ENCODE assay signal across 18 cellular contexts in genomic region chr11:27688076-27688475, GRCh38. TPM values are rescaled to one million over a fixed set of nuclear protein-coding genes. Genes with fewer than 3 reads are reported as not detected.
A peak's percentile ranks its signal among the peaks of the same experiment; 100 is the strongest.
DNase-seq lines count a peak whose midpoint lies in the region; ATAC-seq and TF ChIP-seq lines count a peak whose summit lies in the region.
"Had no signal": no experiment of that assay in that cellular context is flagged by ENCODE, and none has a peak within 500 bp of the region (broad histone marks: within the 10 kb centered on the region; RNA-seq: fewer than 3 reads in every experiment).

No MANE protein-coding gene starts in this region.

- H3K36me3 Mint-ChIP-seq in stimulated activated memory B cell treated with anti-CD40 and anti-IgM and Interleukin-4, amounts not matched to agents 10 μg/mL and 1 μg/mL and 100 μg/mL, for 72 hours = no peaks in the 10 kb centered on the region

- H3K4me1 ChIP-seq in iPS-20b (ENCODE audit: insufficient read depth, low read length) = peaks cover 4% of the 10 kb centered on the region; the same call in 1 of the 2 replicates
- H3K4me1 ChIP-seq: BLaER1 had no signal

- no peak for ATAC-seq in stimulated activated memory B cell treated with anti-CD40 and anti-IgM and Interleukin-4, amounts not matched to agents 10 μg/mL and 1 μg/mL and 100 μg/mL, for 72 hours
- no peak for ATAC-seq in GM18502 (IDR thresholded peaks at IDR 0.05; ENCODE audit: poor library complexity, unreplicated experiment)
- ATAC-seq: GM12878 had no signal

- H3K4me1 Mint-ChIP-seq in stimulated activated memory B cell treated with anti-CD40 and anti-IgM and Interleukin-4, amounts not matched to agents 10 μg/mL and 1 μg/mL and 100 μg/mL, for 72 hours = no peaks in the 10 kb centered on the region

- 0 out of 2 replicates have a peak overlapping the region, but pooled peaks have one; percentile 33 for H3K9ac ChIP-seq in iPS-20b (ENCODE audit: low read depth, low read length)
- H3K9ac ChIP-seq: BLaER1, KMS-11, SK-N-SH had no signal

- H3K4me3 ChIP-seq in AG04450 (ENCODE audit: low read depth, low read length) = no peak overlapping the region
- no peak overlapping the region for H3K4me3 ChIP-seq in iPS-20b (ENCODE audit: low read length)
- H3K4me3 ChIP-seq: BLaER1, GM12878, MG63 had no signal

- no peaks in the 10 kb centered on the region for H3K27me3 ChIP-seq in AG04450 (ENCODE audit: control insufficient read depth, insufficient read depth, low read length)
- no peaks in the 10 kb centered on the region for H3K27me3 ChIP-seq in iPS-20b (ENCODE audit: insufficient read depth, low read length)
- H3K27me3 ChIP-seq: BLaER1, MG63 had no signal

- in situ Hi-C loops in KBM-7 (cut with MboI; ENCODE audit: low pct_unique_long_range_greater_than_20kb, low sequenced_read_pairs) = no loop called here

- H3K27me3 Mint-ChIP-seq in stimulated activated memory B cell treated with anti-CD40 and anti-IgM and Interleukin-4, amounts not matched to agents 10 μg/mL and 1 μg/mL and 100 μg/mL, for 72 hours = no peaks in the 10 kb centered on the region

- CTCF ChIA-PET in AG04450 (lab: Charles Lee) = interaction anchor here (0.8 kb wide), 1 partner anchor 419 kb away, joined by 4 read pairs; no protein-coding TSS in a partner anchor

- POLR2A ChIA-PET in AG04450 (lab: Yijun Ruan, JAX) = no interaction called here

- no peak overlapping the region for H3K27ac Mint-ChIP-seq in stimulated activated memory B cell treated with anti-CD40 and anti-IgM and Interleukin-4, amounts not matched to agents 10 μg/mL and 1 μg/mL and 100 μg/mL, for 72 hours

- no peak for TF ChIP-seq CTCF in AG04450 (IDR thresholded peaks at IDR 0.05; ENCODE audit: low read depth, low read length)

- H3K9me3 ChIP-seq in AG04450 (ENCODE audit: control insufficient read depth, insufficient read depth, low read length) (no peaks in the 10 kb centered on the region), iPS-20b (ENCODE audit: insufficient read depth, low read depth, low read length) (no peaks in the 10 kb centered on the region)
- H3K9me3 ChIP-seq: BLaER1, SK-N-SH had no signal

- H3K36me3 ChIP-seq in iPS-20b (ENCODE audit: insufficient read depth, low read depth, low read length) = no peaks in the 10 kb centered on the region
- H3K36me3 ChIP-seq: BLaER1 had no signal

- H3K27ac ChIP-seq in AG04450 (ENCODE audit: low read depth, low read length) (peak overlapping the region; percentile 39), iPS-20b (ENCODE audit: low read length) (no peak overlapping the region)
- H3K27ac ChIP-seq: BLaER1, KMS-11 had no signal

- no peaks in the 10 kb centered on the region for H3K9me3 Mint-ChIP-seq in stimulated activated memory B cell treated with anti-CD40 and anti-IgM and Interleukin-4, amounts not matched to agents 10 μg/mL and 1 μg/mL and 100 μg/mL, for 72 hours

- no peak overlapping the region for H3K4me3 Mint-ChIP-seq in stimulated activated memory B cell treated with anti-CD40 and anti-IgM and Interleukin-4, amounts not matched to agents 10 μg/mL and 1 μg/mL and 100 μg/mL, for 72 hours

- DNase-seq in AG04450 (ENCODE audit: low read depth, low spot score) = no peak
- DNase-seq in ELF-1 (ENCODE audit: low read depth, low spot score) = peak; percentile 78
- DNase-seq in NCI-H82 treated with DMSO at 0.1 percent for 48 hours (lab: John Stamatoyannopoulos, UW; ENCODE audit: unreplicated experiment) = peak; percentile 6
- DNase-seq in activated CD4-positive, alpha-beta T cell treated with anti-CD3 and anti-CD28 coated beads for 1 hour = no peak
- DNase-seq in KBM-7 = no peak
- DNase-seq: DMS153, MG63, NCI-H1105, NCI-H187 treated with DMSO at 0.1 percent for 48 hours, NCI-H2171 treated with DMSO at 0.1 percent for 48 hours, NCI-H524 treated with DMSO at 0.1 percent for 48 hours, SK-N-SH had no signal

RNA-seq across cellular contexts. Expression of gene BDNF, which starts 12.2 kb away (rescaled TPM):
- polyA plus RNA-seq in AG04450 (2011; rRNA removed) = 72.0 and 85.6 TPM in 2 replicates
- polyA minus RNA-seq in AG04450 (2011; rRNA and poly(A)+ RNA removed) = 90.8 and 105 TPM in 2 replicates

Comparison
In these comparisons a context has a peak if more than half of its experiments do, and no peak if none do; other contexts are left out.
1. DNase-seq: peak in ELF-1 (single experiment) and NCI-H82 treated with DMSO at 0.1 percent for 48 hours (single experiment); none in AG04450 (single experiment), activated CD4-positive, alpha-beta T cell treated with anti-CD3 and anti-CD28 coated beads for 1 hour (single experiment) and KBM-7 (single experiment).